22 cellular contexts compared by ENCODE assay signal in genomic region chr10:60877066-60877776, GRCh38.
DNase-seq lines count a peak whose midpoint lies in the region; ATAC-seq and TF ChIP-seq lines count a peak whose summit lies in the region.
"Had no signal": no experiment of that assay in that cellular context is flagged by ENCODE, and none has a peak within 500 bp of the region (broad histone marks: within the 10 kb centered on the region; RNA-seq: fewer than 3 reads in every experiment).

No MANE protein-coding gene starts in this region.

- no peaks in the 10 kb centered on the region for H3K36me3 ChIP-seq in PC-3 (ENCODE audit: low read depth, low read length)
- no peaks in the 10 kb centered on the region for H3K36me3 ChIP-seq in naive thymus-derived CD4-positive, alpha-beta T cell (ENCODE audit: control insufficient read depth in 2 of 3, insufficient read depth in 3 of 3, low read length in 3 of 3)

- H3K79me1 ChIP-seq in H9 (ENCODE audit: insufficient read depth, low read depth, low read length, poor library complexity, severe bottlenecking): no peaks in the 10 kb centered on the region

- H3K36me3 Mint-ChIP-seq in H9 (ENCODE audit: insufficient read depth in 1 of 3, low read depth in 3 of 3) (no peaks in the 10 kb centered on the region), progenitor cell of endocrine pancreas (ENCODE audit: insufficient read depth) (peaks cover 13% of the 10 kb centered on the region)
- H3K36me3 Mint-ChIP-seq in naive thymus-derived CD4-positive, alpha-beta T cell: no peaks in the 10 kb centered on the region
- H3K36me3 Mint-ChIP-seq: CD8-positive, alpha-beta memory T cell had no signal

- H3K4me3 Mint-ChIP-seq in H9 (no peak overlapping the region), progenitor cell of endocrine pancreas (ENCODE audit: low read depth) (no peak overlapping the region)
- no peak overlapping the region for H3K4me3 Mint-ChIP-seq in naive thymus-derived CD4-positive, alpha-beta T cell
- H3K4me3 Mint-ChIP-seq: CD8-positive, alpha-beta memory T cell had no signal

- ATAC-seq in PC-3: peak; percentile 70
- ATAC-seq in naive thymus-derived CD4-positive, alpha-beta T cell: no peak
- ATAC-seq in HG03520 (IDR thresholded peaks at IDR 0.05; ENCODE audit: unreplicated experiment): no peak
- ATAC-seq: HCT116 had no signal

- no peak overlapping the region for H2BK15ac ChIP-seq in H9 (ENCODE audit: low read depth, low read length)

- TF ChIP-seq CTCF in H9 (conservative IDR thresholded peaks at IDR 0.05) (no peak), PC-3 (conservative IDR thresholded peaks at IDR 0.05; ENCODE audit: low read depth, low read length) (no peak), coronary artery (IDR thresholded peaks at IDR 0.05) (no peak), progenitor cell of endocrine pancreas (IDR thresholded peaks at IDR 0.05; ENCODE audit: unreplicated experiment) (no peak), GM10248 (IDR thresholded peaks at IDR 0.05; ENCODE audit: control extremely low read depth, extremely low read depth, low read depth, missing control alignments) (no peak)

- H2BK12ac ChIP-seq in H9 (ENCODE audit: insufficient read length, low read depth, low read length): no peak overlapping the region

- H3K4me1 ChIP-seq in H9 (ENCODE audit: insufficient read depth, low read length) (no peaks in the 10 kb centered on the region), PC-3 (ENCODE audit: insufficient read depth, low read length) (peaks cover 18% of the 10 kb centered on the region)
- no peaks in the 10 kb centered on the region for H3K4me1 ChIP-seq in naive thymus-derived CD4-positive, alpha-beta T cell (ENCODE audit: control insufficient read depth in 2 of 2, insufficient read depth in 2 of 2, low read length in 2 of 2)
- H3K4me1 ChIP-seq: SJCRH30 had no signal

- no peak overlapping the region for H3K4ac ChIP-seq in H9 (ENCODE audit: low read depth, low read length)

- H2AFZ ChIP-seq in H9 (ENCODE audit: low read length) (no peak overlapping the region), PC-3 (ENCODE audit: low read length) (no peak overlapping the region)

- no peak overlapping the region for H4K5ac ChIP-seq in H9 (ENCODE audit: insufficient read length, low read depth, low read length)

- H3K18ac ChIP-seq in H9 (ENCODE audit: insufficient read length, low read depth, low read length): no peak overlapping the region

- CTCF ChIA-PET in PC-3 (lab: Charles Lee) (no interaction called here), GM10248 (lab: Yijun Ruan, JAX) (interaction anchor here (1.4 kb wide), 1 partner anchor 9 kb away, joined by 6 read pairs; no protein-coding TSS in a partner anchor)
- CTCF ChIA-PET in naive thymus-derived CD4-positive, alpha-beta T cell (lab: Charles Lee): no interaction called here

- intact Hi-C loops in PC-3 (cut with micrococcal nuclease): no loop called here
- intact Hi-C loops in naive thymus-derived CD4-positive, alpha-beta T cell (cut with micrococcal nuclease): no loop called here

- POLR2A ChIA-PET in PC-3 (lab: Charles Lee; ENCODE audit: unreplicated experiment): no interaction called here
- POLR2A ChIA-PET in naive thymus-derived CD4-positive, alpha-beta T cell (lab: Charles Lee): no interaction called here
- POLR2A ChIA-PET in GM10248 (lab: Yijun Ruan, JAX): no interaction called here

- H3K79me2 ChIP-seq in H9 (ENCODE audit: insufficient read depth, low read length): no peaks in the 10 kb centered on the region
- no peaks in the 10 kb centered on the region for H3K79me2 ChIP-seq in PC-3 (ENCODE audit: low read length)

- no peak overlapping the region for H2BK5ac ChIP-seq in H9 (ENCODE audit: insufficient read length, low read length)

- H2BK120ac ChIP-seq in H9 (ENCODE audit: low read depth, low read length, poor library complexity, severe bottlenecking): no peak overlapping the region

- WGBS in H9 (ENCODE audit: extremely low coverage, insufficient read length, low lambda C conversion rate): no CpG with 5 or more reads among the region's 3 CpGs

- H4K91ac ChIP-seq in H9 (ENCODE audit: insufficient read length, low read depth, low read length): no peak overlapping the region

- H4K20me1 ChIP-seq in H9 (ENCODE audit: control insufficient read depth, insufficient read depth, insufficient read length): no peaks in the 10 kb centered on the region
- peaks cover 3% of the 10 kb centered on the region; the same call in 1 of the 2 replicates for H4K20me1 ChIP-seq in PC-3 (ENCODE audit: low read length)

- no peaks in the 10 kb centered on the region for H3K23me2 ChIP-seq in H9 (ENCODE audit: insufficient read length, low read depth, low read length, poor library complexity, severe bottlenecking)

- H3K27ac Mint-ChIP-seq in H9 (no peak overlapping the region; a peak in 1 of 7 replicates), progenitor cell of endocrine pancreas (peak overlapping the region; percentile 20)
- no peak overlapping the region for H3K27ac Mint-ChIP-seq in naive thymus-derived CD4-positive, alpha-beta T cell
- H3K27ac Mint-ChIP-seq: CD8-positive, alpha-beta memory T cell had no signal

- H3K4me3 ChIP-seq in PC-3 (ENCODE audit: low read length) (no peak overlapping the region), coronary artery (no peak overlapping the region)
- H3K4me3 ChIP-seq in naive thymus-derived CD4-positive, alpha-beta T cell (ENCODE audit: low read length): no peak overlapping the region
- H3K4me3 ChIP-seq: SJCRH30 had no signal

- H3K9me3 Mint-ChIP-seq in H9 (no peaks in the 10 kb centered on the region), progenitor cell of endocrine pancreas (ENCODE audit: low read depth) (no peaks in the 10 kb centered on the region)
- peaks cover 0 to 5% (median 0%) of the 10 kb centered on the region in 11 donors for H3K9me3 Mint-ChIP-seq in naive thymus-derived CD4-positive, alpha-beta T cell
- H3K9me3 Mint-ChIP-seq: CD8-positive, alpha-beta memory T cell had no signal

- H3K4me1 Mint-ChIP-seq in H9: peaks cover 10 to 14% of the 10 kb centered on the region in 2 experiments
- peaks cover 23% of the 10 kb centered on the region for H3K4me1 Mint-ChIP-seq in progenitor cell of endocrine pancreas (ENCODE audit: low read depth)
- H3K4me1 Mint-ChIP-seq in naive thymus-derived CD4-positive, alpha-beta T cell: no peaks in the 10 kb centered on the region
- H3K4me1 Mint-ChIP-seq: CD8-positive, alpha-beta memory T cell had no signal

- no peak overlapping the region for H3T11ph ChIP-seq in H9 (ENCODE audit: low read length)

- H2BK20ac ChIP-seq in H9 (ENCODE audit: low read depth, low read length, poor library complexity, severe bottlenecking): no peak overlapping the region

- no TSS peak for BruUV-seq in PC-3 (replicated peaks; lab: Mats Ljungman, UMichigan)

- H3K4me2 ChIP-seq in H9 (ENCODE audit: insufficient read depth, insufficient read length, low read length): no peak overlapping the region
- peak overlapping the region; percentile 21 for H3K4me2 ChIP-seq in PC-3 (ENCODE audit: low read length)

- no peak overlapping the region for H3K23ac ChIP-seq in H9 (ENCODE audit: insufficient read length, low read depth, low read length)

- H3K14ac ChIP-seq in H9 (ENCODE audit: insufficient read depth, low read length): no peak overlapping the region

- H3K9me2 ChIP-seq in PC-3 (replicated peaks; ENCODE audit: low read length): no peaks in the 10 kb centered on the region

- H3K9me3 ChIP-seq in H9 (ENCODE audit: control insufficient read depth, low read depth, low read length) (no peaks in the 10 kb centered on the region), PC-3 (ENCODE audit: low read length) (no peaks in the 10 kb centered on the region)
- H3K9me3 ChIP-seq in naive thymus-derived CD4-positive, alpha-beta T cell (ENCODE audit: control insufficient read depth in 2 of 3, low read length in 3 of 3): no peaks in the 10 kb centered on the region
- H3K9me3 ChIP-seq: SJCRH30 had no signal

- H4K8ac ChIP-seq in H9 (replicated peaks; ENCODE audit: insufficient read length, low read depth, low read length): no peak overlapping the region

- H3K27ac ChIP-seq in H9 (ENCODE audit: insufficient read length, low read depth, low read length) (no peak overlapping the region), PC-3 (ENCODE audit: low read length) (no peak overlapping the region), coronary artery (peak overlapping the region; percentile 18 to 36)
- H3K27ac ChIP-seq in naive thymus-derived CD4-positive, alpha-beta T cell (ENCODE audit: low read depth, low read length): no peak overlapping the region
- H3K27ac ChIP-seq: C4-2B, SJCRH30 had no signal

- no peak overlapping the region for H2AK5ac ChIP-seq in H9 (ENCODE audit: insufficient read length, low read length)

- no peaks in the 10 kb centered on the region for H3F3A ChIP-seq in PC-3 (ENCODE audit: low read length, unreplicated experiment)

- H3K27me3 Mint-ChIP-seq in H9 (ENCODE audit: low read depth) (no peaks in the 10 kb centered on the region), progenitor cell of endocrine pancreas (no peaks in the 10 kb centered on the region)
- peaks cover 4 to 15% (median 7%) of the 10 kb centered on the region in 5 donors for H3K27me3 Mint-ChIP-seq in naive thymus-derived CD4-positive, alpha-beta T cell

- DNase-seq in H9 (no peak), PC-3 (peak; percentile 69), coronary artery (ENCODE audit: low spot score) (no peak), progenitor cell of endocrine pancreas (ENCODE audit: low spot score, unreplicated experiment) (no peak), amygdala (lab: John Stamatoyannopoulos, UW) (no peak), GM10248 (ENCODE audit: extremely low spot score) (no peak)
- no peak for DNase-seq in naive thymus-derived CD4-positive, alpha-beta T cell
- DNase-seq: AML-193; CD8-positive, alpha-beta memory T cell; EL; Kasumi-1; MM.1S; NCI-H1048; NCI-H1436; NCI-H1930; NCI-H2227 treated with DMSO at 0.1 percent for 48 hours; NCI-H510A; NCI-H82; SJCRH30 had no signal

- no peak overlapping the region for H3K56ac ChIP-seq in H9 (ENCODE audit: insufficient read length, low read depth, low read length)

- H3K9ac ChIP-seq in H9 (ENCODE audit: extremely low read depth, insufficient read length, low read length) (peak overlapping the region; percentile 22), PC-3 (ENCODE audit: low read length) (no peak overlapping the region)

- H3K27me3 ChIP-seq in H9 (ENCODE audit: insufficient read depth, low read length) (no peaks in the 10 kb centered on the region), PC-3 (ENCODE audit: low read length) (no peaks in the 10 kb centered on the region)
- H3K27me3 ChIP-seq in naive thymus-derived CD4-positive, alpha-beta T cell (ENCODE audit: control insufficient read depth in 2 of 2, insufficient read depth in 2 of 2, low read length in 2 of 2): no peaks in the 10 kb centered on the region
- H3K27me3 ChIP-seq: SJCRH30 had no signal

Comparison
In these comparisons a context has a peak if more than half of its experiments do, and no peak if none do; other contexts are left out.
1. H3K27ac ChIP-seq: peak in coronary artery (2 of 2); none in H9 (single experiment), PC-3 (single experiment) and naive thymus-derived CD4-positive, alpha-beta T cell (single experiment).